Comparison of ENCODE assay signal across 1 cellular context in genomic region chr10:822197-822596, GRCh38.
TF ChIP-seq lines count a peak whose summit lies in the region.

No MANE protein-coding gene starts in this region.

TF ChIP-seq in K562, 482 proteins besides CTCF, POLR2A, EP300 and RAD21:
- TF ChIP-seq POLR2G (IDR thresholded peaks at IDR 0.05; ENCODE audit: low read depth, low read length) (peak; percentile 64), RBM22 (IDR thresholded peaks at IDR 0.05; ENCODE audit: low read depth, low read length, poor library complexity, severe bottlenecking) (peak; percentile 94), CREM (IDR thresholded peaks at IDR 0.05; ENCODE audit: low read depth) (no peak)
TF ChIP-seq in K562: peak in this region for 2.
